In the genomic region with DNA sequence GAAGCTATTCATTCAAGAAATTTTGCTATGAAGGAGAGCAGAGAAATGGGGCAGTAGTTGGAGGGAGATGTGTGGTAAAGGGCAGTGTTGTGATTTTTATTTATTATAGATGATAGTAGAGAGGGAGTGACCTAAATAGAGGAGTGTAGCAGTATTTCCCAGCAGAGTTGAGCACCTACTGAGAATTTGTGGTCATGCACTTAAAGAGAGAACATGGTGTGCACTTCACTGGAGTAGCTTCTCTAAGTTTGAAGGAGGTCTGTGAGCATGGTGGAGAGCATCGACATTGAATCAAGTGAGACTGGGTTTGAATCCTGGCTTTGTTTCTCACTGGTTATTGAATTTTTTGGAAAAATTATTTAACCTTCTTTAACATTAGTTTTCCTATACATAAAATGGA, we compare ENCODE assay signal across 35 cellular contexts.
"Had no signal": no experiment of that assay in that cellular context is flagged by ENCODE, and none has a peak within 500 bp of the region (broad histone marks: within the 10 kb centered on the region; RNA-seq: fewer than 3 reads in every experiment).

No MANE protein-coding gene starts in this region.

- H3K36me3 ChIP-seq: MG63 had no signal

- H3K4me2 ChIP-seq: KMS-11 had no signal

- H3K27me3 ChIP-seq: MG63 had no signal

- DNase-seq: Karpas-422, Kasumi-1, KBM-7, KG1, MG63, MM.1S, MV-4-11, NCI-H1048, NCI-H1092, NCI-H1092 treated with DMSO at 0.1 percent for 48 hours, NCI-H1105, NCI-H1105 treated with DMSO at 0.1 percent for 48 hours, NCI-H1417, NCI-H1417 treated with DMSO at 0.1 percent for 48 hours, NCI-H1436, NCI-H1436 treated with DMSO at 0.1 percent for 48 hours, NCI-H146, NCI-H1694, NCI-H1694 treated with DMSO at 0.1 percent for 48 hours, NCI-H187, NCI-H187 treated with DMSO at 0.1 percent for 48 hours, NCI-H1930, NCI-H2029, NCI-H2029 treated with DMSO at 0.1 percent for 48 hours, NCI-H2081, NCI-H2081 treated with DMSO at 0.1 percent for 48 hours, NCI-H2107, NCI-H2171, NCI-H2171 treated with DMSO at 0.1 percent for 48 hours, NCI-H2227 treated with DMSO at 0.1 percent for 48 hours, NCI-H226, NCI-H345, NCI-H446, NCI-H446 treated with DMSO at 0.1 percent for 48 hours had no signal

- H3K4me3 ChIP-seq: MG63 had no signal

- H3K9me3 ChIP-seq: MG63 had no signal

- H3K9ac ChIP-seq: KMS-11 had no signal

- H3K27ac ChIP-seq: KMS-11 had no signal
